ENCODE assay signal across 8 cellular contexts in genomic region chr2:38115216-38116012, GRCh38.
DNase-seq lines count a peak whose midpoint lies in the region; ATAC-seq lines count a peak whose summit lies in the region.

No MANE protein-coding gene starts in this region.

- no peak overlapping the region for H3K27ac Mint-ChIP-seq in T-helper 2 cell treated with Interferon-gamma antibody and Interleukin-4, amounts not matched to agents 5 μg/mL and 100 μg/mL, for 36 hours

- no peaks in the 10 kb centered on the region for H3K9me3 ChIP-seq in iPS DF 6.9 (ENCODE audit: control insufficient read depth, insufficient read depth, low read length)

- peaks cover 7% of the 10 kb centered on the region for H3K9me3 Mint-ChIP-seq in T-helper 2 cell treated with Interferon-gamma antibody and Interleukin-4, amounts not matched to agents 5 μg/mL and 100 μg/mL, for 36 hours

- no peaks in the 10 kb centered on the region for H3K36me3 ChIP-seq in iPS DF 6.9 (ENCODE audit: control insufficient read depth, insufficient read depth, low read length)

- peaks cover 13% of the 10 kb centered on the region for H3K27me3 Mint-ChIP-seq in T-helper 2 cell treated with Interferon-gamma antibody and Interleukin-4, amounts not matched to agents 5 μg/mL and 100 μg/mL, for 36 hours (ENCODE audit: low read depth)

- peaks cover 7% of the 10 kb centered on the region for H3K4me1 Mint-ChIP-seq in T-helper 2 cell treated with Interferon-gamma antibody and Interleukin-4, amounts not matched to agents 5 μg/mL and 100 μg/mL, for 36 hours (ENCODE audit: low read depth)

- no peaks in the 10 kb centered on the region for H3K4me1 ChIP-seq in iPS DF 6.9 (ENCODE audit: control insufficient read depth, insufficient read depth, low read length)

- H3K36me3 Mint-ChIP-seq in T-helper 2 cell treated with Interferon-gamma antibody and Interleukin-4, amounts not matched to agents 5 μg/mL and 100 μg/mL, for 36 hours (ENCODE audit: low read depth) = no peaks in the 10 kb centered on the region

- H3K27me3 ChIP-seq in iPS DF 6.9 (ENCODE audit: control insufficient read depth, insufficient read depth, low read length) = no peaks in the 10 kb centered on the region

- DNase-seq in CD1c-positive myeloid dendritic cell (ENCODE audit: extremely low spot score) = peak; percentile 84
- DNase-seq in NCI-H146 (lab: John Stamatoyannopoulos, UW) = peak; percentile 39
- DNase-seq in T-helper 2 cell treated with Interferon-gamma antibody and Interleukin-4, amounts not matched to agents 5 μg/mL and 100 μg/mL, for 36 hours (ENCODE audit: low spot score) = peak; percentile 62
- peak; percentile 82 for DNase-seq in astrocyte of the hippocampus (ENCODE audit: low read depth, low spot score)
- peak; percentile 71 for DNase-seq in iPS DF 6.9 (ENCODE audit: low read depth, low spot score)
- peak; percentile 49 to 76 for DNase-seq in stimulated activated CD4-positive, alpha-beta T cell treated with anti-CD3 and anti-CD28 coated beads, Interleukin-15, amount 100 ng/mL, for 48 hours (ENCODE audit: low read depth in 2 of 2)

- peak; percentile 83 for ATAC-seq in GM21529 (IDR thresholded peaks at IDR 0.05; ENCODE audit: unreplicated experiment)
- ATAC-seq in GM21360 (IDR thresholded peaks at IDR 0.05; ENCODE audit: unreplicated experiment) = no peak

- no peak overlapping the region for H3K4me3 Mint-ChIP-seq in T-helper 2 cell treated with Interferon-gamma antibody and Interleukin-4, amounts not matched to agents 5 μg/mL and 100 μg/mL, for 36 hours

- H3K4me3 ChIP-seq in iPS DF 6.9 (ENCODE audit: low read length) = no peak overlapping the region

- no CpG with 5 or more reads among the region's 8 CpGs for WGBS in iPS DF 6.9 (ENCODE audit: insufficient coverage, insufficient read length)

- no peak overlapping the region for H3K27ac ChIP-seq in iPS DF 6.9 (ENCODE audit: low read length)
